ENCODE assay signal across 1 cellular context in genomic region chr11:123302751-123303195, GRCh38.
A peak's percentile ranks its signal among the peaks of the same experiment; 100 is the strongest.
TF ChIP-seq lines count a peak whose summit lies in the region.

No MANE protein-coding gene starts in this region.

TF ChIP-seq in GM12878, 131 proteins besides CTCF, POLR2A, EP300 and RAD21 (continued from another document and continues in another):
- TF ChIP-seq, protein P1, sequence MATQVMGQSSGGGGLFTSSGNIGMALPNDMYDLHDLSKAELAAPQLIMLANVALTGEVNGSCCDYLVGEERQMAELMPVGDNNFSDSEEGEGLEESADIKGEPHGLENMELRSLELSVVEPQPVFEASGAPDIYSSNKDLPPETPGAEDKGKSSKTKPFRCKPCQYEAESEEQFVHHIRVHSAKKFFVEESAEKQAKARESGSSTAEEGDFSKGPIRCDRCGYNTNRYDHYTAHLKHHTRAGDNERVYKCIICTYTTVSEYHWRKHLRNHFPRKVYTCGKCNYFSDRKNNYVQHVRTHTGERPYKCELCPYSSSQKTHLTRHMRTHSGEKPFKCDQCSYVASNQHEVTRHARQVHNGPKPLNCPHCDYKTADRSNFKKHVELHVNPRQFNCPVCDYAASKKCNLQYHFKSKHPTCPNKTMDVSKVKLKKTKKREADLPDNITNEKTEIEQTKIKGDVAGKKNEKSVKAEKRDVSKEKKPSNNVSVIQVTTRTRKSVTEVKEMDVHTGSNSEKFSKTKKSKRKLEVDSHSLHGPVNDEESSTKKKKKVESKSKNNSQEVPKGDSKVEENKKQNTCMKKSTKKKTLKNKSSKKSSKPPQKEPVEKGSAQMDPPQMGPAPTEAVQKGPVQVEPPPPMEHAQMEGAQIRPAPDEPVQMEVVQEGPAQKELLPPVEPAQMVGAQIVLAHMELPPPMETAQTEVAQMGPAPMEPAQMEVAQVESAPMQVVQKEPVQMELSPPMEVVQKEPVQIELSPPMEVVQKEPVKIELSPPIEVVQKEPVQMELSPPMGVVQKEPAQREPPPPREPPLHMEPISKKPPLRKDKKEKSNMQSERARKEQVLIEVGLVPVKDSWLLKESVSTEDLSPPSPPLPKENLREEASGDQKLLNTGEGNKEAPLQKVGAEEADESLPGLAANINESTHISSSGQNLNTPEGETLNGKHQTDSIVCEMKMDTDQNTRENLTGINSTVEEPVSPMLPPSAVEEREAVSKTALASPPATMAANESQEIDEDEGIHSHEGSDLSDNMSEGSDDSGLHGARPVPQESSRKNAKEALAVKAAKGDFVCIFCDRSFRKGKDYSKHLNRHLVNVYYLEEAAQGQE (IDR thresholded peaks at IDR 0.05; ENCODE audit: low read depth, low read length) = no peak; the same call in 1 of the 2 replicates
- TF ChIP-seq MYB (IDR thresholded peaks at IDR 0.05; ENCODE audit: borderline replicate concordance, low read depth, low read length) = no peak
- no peak for TF ChIP-seq POLR2AphosphoS5 (IDR thresholded peaks at IDR 0.05; ENCODE audit: low read length)
- no peak for TF ChIP-seq SRF (IDR thresholded peaks at IDR 0.05; ENCODE audit: low read depth in 2 of 2, low read length in 2 of 2)
- TF ChIP-seq PAX8 (IDR thresholded peaks at IDR 0.05) = no peak
- TF ChIP-seq FOXK2 (IDR thresholded peaks at IDR 0.05) = no peak
- peak; percentile 84; the same call in 1 of the 2 replicates for TF ChIP-seq FOXM1 (IDR thresholded peaks at IDR 0.05; ENCODE audit: low read depth, low read length)
- TF ChIP-seq, protein P2, sequence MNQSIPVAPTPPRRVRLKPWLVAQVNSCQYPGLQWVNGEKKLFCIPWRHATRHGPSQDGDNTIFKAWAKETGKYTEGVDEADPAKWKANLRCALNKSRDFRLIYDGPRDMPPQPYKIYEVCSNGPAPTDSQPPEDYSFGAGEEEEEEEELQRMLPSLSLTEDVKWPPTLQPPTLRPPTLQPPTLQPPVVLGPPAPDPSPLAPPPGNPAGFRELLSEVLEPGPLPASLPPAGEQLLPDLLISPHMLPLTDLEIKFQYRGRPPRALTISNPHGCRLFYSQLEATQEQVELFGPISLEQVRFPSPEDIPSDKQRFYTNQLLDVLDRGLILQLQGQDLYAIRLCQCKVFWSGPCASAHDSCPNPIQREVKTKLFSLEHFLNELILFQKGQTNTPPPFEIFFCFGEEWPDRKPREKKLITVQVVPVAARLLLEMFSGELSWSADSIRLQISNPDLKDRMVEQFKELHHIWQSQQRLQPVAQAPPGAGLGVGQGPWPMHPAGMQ (IDR thresholded peaks at IDR 0.05; ENCODE audit: borderline replicate concordance) = no peak
- TF ChIP-seq ELK1 (IDR thresholded peaks at IDR 0.05; ENCODE audit: low read depth, low read length) = no peak
- no peak for TF ChIP-seq NFXL1 (IDR thresholded peaks at IDR 0.05; ENCODE audit: borderline replicate concordance)
- peak; percentile 88 for TF ChIP-seq EED (IDR thresholded peaks at IDR 0.05; ENCODE audit: low read depth)
- TF ChIP-seq TARDBP (IDR thresholded peaks at IDR 0.05; ENCODE audit: borderline replicate concordance) = no peak
- TF ChIP-seq SPI1 (IDR thresholded peaks at IDR 0.05; ENCODE audit: borderline replicate concordance, insufficient read depth, low read depth, low read length) = peak; percentile 65; the same call in 1 of the 2 replicates
- no peak for TF ChIP-seq ZBTB4 (CRISPR knock-in tag; IDR thresholded peaks at IDR 0.05)
- no peak for TF ChIP-seq SMC3 (IDR thresholded peaks at IDR 0.05; ENCODE audit: borderline replicate concordance, low read length)
- TF ChIP-seq PML (IDR thresholded peaks at IDR 0.05; ENCODE audit: low read length) = peak; percentile 82; the same call in 1 of the 2 replicates
- no peak for TF ChIP-seq SIX5 (IDR thresholded peaks at IDR 0.05; ENCODE audit: low read depth, low read length, severe bottlenecking)
- no peak for TF ChIP-seq EZH2 (IDR thresholded peaks at IDR 0.05; ENCODE audit: borderline replicate concordance, control insufficient read depth, low read depth, low read length)
- no peak for TF ChIP-seq KAT2A (conservative IDR thresholded peaks at IDR 0.05; ENCODE audit: control insufficient read depth, low read depth, low read length)
- no peak; a peak in 1 of 4 replicates for TF ChIP-seq BHLHE40 (IDR thresholded peaks at IDR 0.05; ENCODE audit: borderline replicate concordance in 1 of 2, low read depth in 2 of 2, low read length in 1 of 2)
- TF ChIP-seq JUNB (IDR thresholded peaks at IDR 0.05) = peak; percentile 96
- no peak for TF ChIP-seq CUX1 (IDR thresholded peaks at IDR 0.05; ENCODE audit: insufficient replicate concordance, low read depth, low read length)
- no peak for TF ChIP-seq WRNIP1 (IDR thresholded peaks at IDR 0.05; ENCODE audit: borderline replicate concordance, low read depth, low read length)
- no peak for TF ChIP-seq HDGF (IDR thresholded peaks at IDR 0.05)
- no peak for TF ChIP-seq FOS (IDR thresholded peaks at IDR 0.05; ENCODE audit: borderline replicate concordance, extremely low read depth, insufficient read length)
- TF ChIP-seq SP1 (IDR thresholded peaks at IDR 0.05; ENCODE audit: low read depth, low read length) = no peak
- TF ChIP-seq, protein P3, sequence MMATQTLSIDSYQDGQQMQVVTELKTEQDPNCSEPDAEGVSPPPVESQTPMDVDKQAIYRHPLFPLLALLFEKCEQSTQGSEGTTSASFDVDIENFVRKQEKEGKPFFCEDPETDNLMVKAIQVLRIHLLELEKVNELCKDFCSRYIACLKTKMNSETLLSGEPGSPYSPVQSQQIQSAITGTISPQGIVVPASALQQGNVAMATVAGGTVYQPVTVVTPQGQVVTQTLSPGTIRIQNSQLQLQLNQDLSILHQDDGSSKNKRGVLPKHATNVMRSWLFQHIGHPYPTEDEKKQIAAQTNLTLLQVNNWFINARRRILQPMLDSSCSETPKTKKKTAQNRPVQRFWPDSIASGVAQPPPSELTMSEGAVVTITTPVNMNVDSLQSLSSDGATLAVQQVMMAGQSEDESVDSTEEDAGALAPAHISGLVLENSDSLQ (IDR thresholded peaks at IDR 0.05) = peak; percentile 42; the same call in 1 of the 2 replicates
- no peak for TF ChIP-seq SIN3A (IDR thresholded peaks at IDR 0.05; ENCODE audit: low read depth, low read length)
- no peak for TF ChIP-seq RB1 (IDR thresholded peaks at IDR 0.05; ENCODE audit: borderline replicate concordance)
- TF ChIP-seq SMAD5 (IDR thresholded peaks at IDR 0.05; ENCODE audit: low read depth) = no peak
- TF ChIP-seq GABPA (IDR thresholded peaks at IDR 0.05; ENCODE audit: low read depth) = no peak; the same call in 1 of the 2 replicates
- no peak for TF ChIP-seq MXI1 (IDR thresholded peaks at IDR 0.05; ENCODE audit: low read depth, low read length)
- TF ChIP-seq ZNF622 (IDR thresholded peaks at IDR 0.05) = no peak
- TF ChIP-seq RAD51 (IDR thresholded peaks at IDR 0.05) = no peak
- no peak for TF ChIP-seq HDAC6 (IDR thresholded peaks at IDR 0.05; ENCODE audit: unreplicated experiment)
- TF ChIP-seq SREBF1 (IDR thresholded peaks at IDR 0.05; ENCODE audit: low read length) = no peak
- TF ChIP-seq DPF2 (IDR thresholded peaks at IDR 0.05) = peak; percentile 48; the same call in 1 of the 2 replicates
- no peak for TF ChIP-seq TCF7 (IDR thresholded peaks at IDR 0.05; ENCODE audit: borderline replicate concordance)
- 0 out of 2 replicates have a peak, but pooled peaks have one; percentile 48 for TF ChIP-seq YY1 (IDR thresholded peaks at IDR 0.05; ENCODE audit: low read depth, low read length)
- TF ChIP-seq SUZ12 (IDR thresholded peaks at IDR 0.05; ENCODE audit: unreplicated experiment) = no peak
- no peak for TF ChIP-seq ASH2L (IDR thresholded peaks at IDR 0.05; ENCODE audit: borderline replicate concordance, low read depth)
- TF ChIP-seq MTA3 (IDR thresholded peaks at IDR 0.05; ENCODE audit: borderline replicate concordance, low read length) = peak; percentile 77
- TF ChIP-seq RUNX3 (IDR thresholded peaks at IDR 0.05; ENCODE audit: low read length) = peak; percentile 87
- TF ChIP-seq POU2F2 (IDR thresholded peaks at IDR 0.05; ENCODE audit: borderline replicate concordance, low read depth, low read length) = 0 out of 3 replicates have a peak, but pooled peaks have one; percentile 50
- TF ChIP-seq ATF3 (IDR thresholded peaks at IDR 0.05; ENCODE audit: borderline replicate concordance, extremely low read depth, low read depth, low read length) = no peak
- TF ChIP-seq PAX5 (IDR thresholded peaks at IDR 0.05; ENCODE audit: borderline replicate concordance, low read depth, low read length) = peak; percentile 37; the same call in 1 of the 2 replicates
- TF ChIP-seq NFIC (IDR thresholded peaks at IDR 0.05; ENCODE audit: low read depth, low read length) = peak; percentile 88
- no peak for TF ChIP-seq NRF1 (conservative IDR thresholded peaks at IDR 0.05; ENCODE audit: low read depth, low read length)
- TF ChIP-seq TCF3 (IDR thresholded peaks at IDR 0.05; ENCODE audit: borderline replicate concordance, insufficient read depth, low read depth, low read length) = no peak
- TF ChIP-seq ZSCAN29 (IDR thresholded peaks at IDR 0.05) = no peak
- no peak for TF ChIP-seq STAT1 (conservative IDR thresholded peaks at IDR 0.05)
- no peak for TF ChIP-seq HDAC2 (IDR thresholded peaks at IDR 0.05)
- no peak for TF ChIP-seq RBBP5 (conservative IDR thresholded peaks at IDR 0.05)
- TF ChIP-seq, protein P4, sequence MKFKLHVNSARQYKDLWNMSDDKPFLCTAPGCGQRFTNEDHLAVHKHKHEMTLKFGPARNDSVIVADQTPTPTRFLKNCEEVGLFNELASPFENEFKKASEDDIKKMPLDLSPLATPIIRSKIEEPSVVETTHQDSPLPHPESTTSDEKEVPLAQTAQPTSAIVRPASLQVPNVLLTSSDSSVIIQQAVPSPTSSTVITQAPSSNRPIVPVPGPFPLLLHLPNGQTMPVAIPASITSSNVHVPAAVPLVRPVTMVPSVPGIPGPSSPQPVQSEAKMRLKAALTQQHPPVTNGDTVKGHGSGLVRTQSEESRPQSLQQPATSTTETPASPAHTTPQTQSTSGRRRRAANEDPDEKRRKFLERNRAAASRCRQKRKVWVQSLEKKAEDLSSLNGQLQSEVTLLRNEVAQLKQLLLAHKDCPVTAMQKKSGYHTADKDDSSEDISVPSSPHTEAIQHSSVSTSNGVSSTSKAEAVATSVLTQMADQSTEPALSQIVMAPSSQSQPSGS (IDR thresholded peaks at IDR 0.05; ENCODE audit: low read length) = peak; percentile 73
